Comparison of ENCODE assay signal across 11 cellular contexts in the genomic region with DNA sequence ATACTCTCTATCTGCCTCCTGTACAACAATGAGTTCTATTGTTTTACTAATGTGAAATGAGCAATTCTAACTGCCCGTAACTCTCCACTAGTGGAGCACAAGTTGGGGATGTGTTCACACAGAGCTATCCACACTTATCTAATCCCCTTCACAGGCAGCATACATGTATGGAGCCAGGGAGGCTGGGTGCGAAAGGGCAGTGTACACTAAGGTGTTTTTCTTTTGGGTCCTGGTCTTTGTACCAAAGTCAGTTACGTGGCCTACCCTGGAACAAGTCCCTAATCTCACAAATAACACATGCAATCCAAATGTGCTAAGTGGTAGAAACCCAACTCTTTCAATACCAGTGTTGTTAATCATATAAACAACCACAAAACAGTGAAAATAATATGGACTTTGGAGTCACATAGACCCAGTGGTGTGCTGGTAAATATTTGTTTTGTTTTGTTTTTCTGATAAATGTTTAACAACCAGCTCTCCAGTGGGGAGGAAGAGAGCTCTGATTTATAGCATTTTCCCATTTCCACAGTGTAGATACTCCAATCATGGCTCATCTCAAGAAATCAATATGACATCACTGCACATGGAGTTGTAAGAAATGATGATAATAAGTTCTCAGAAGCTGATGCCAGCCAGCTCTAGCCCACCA.
"Had no signal": no experiment of that assay in that cellular context is flagged by ENCODE, and none has a peak within 500 bp of the region (broad histone marks: within the 10 kb centered on the region; RNA-seq: fewer than 3 reads in every experiment).

No MANE protein-coding gene starts in this region.

- ATAC-seq: activated CD4-positive, alpha-beta T cell treated with anti-CD3 and anti-CD28 coated beads for 36 hours; activated CD8-positive, alpha-beta memory T cell treated with anti-CD3 and anti-CD28 coated beads, Interleukin-2, amount 10 ng/mL, durations not matched to agents 7 days and 5 days; left cardiac atrium; lower lobe of right lung had no signal

- DNase-seq: activated CD4-positive, alpha-beta memory T cell treated with anti-CD3 and anti-CD28 coated beads for 36 hours; activated CD4-positive, alpha-beta T cell treated with anti-CD3 and anti-CD28 coated beads for 36 hours; activated CD8-positive, alpha-beta memory T cell treated with anti-CD3 and anti-CD28 coated beads, Interleukin-2, amount 10 ng/mL, durations not matched to agents 7 days and 5 days; activated naive CD4-positive, alpha-beta T cell treated with Interleukin-2 at 50 U/mL for 16 hours; cortex of kidney; effector CD4-positive, alpha-beta T cell; left cardiac atrium; lower lobe of right lung; midbrain; right cardiac atrium; trophoblast cell had no signal
